12 cellular contexts compared by ENCODE assay signal in genomic region chr14:24238527-24239037, GRCh38. TPM values are rescaled to one million over a fixed set of nuclear protein-coding genes. Genes with fewer than 3 reads are reported as not detected.
DNase-seq lines count a peak whose midpoint lies in the region; ATAC-seq and TF ChIP-seq lines count a peak whose summit lies in the region.
"Had no signal": no experiment of that assay in that cellular context is flagged by ENCODE, and none has a peak within 500 bp of the region (broad histone marks: within the 10 kb centered on the region; RNA-seq: fewer than 3 reads in every experiment).

No MANE protein-coding gene starts in this region.

- H3K9me3 ChIP-seq in parathyroid adenoma (ENCODE audit: control insufficient read depth, low read length) = no peaks in the 10 kb centered on the region
- H3K9me3 ChIP-seq: transverse colon had no signal

- H3K27me3 ChIP-seq in parathyroid adenoma (ENCODE audit: control insufficient read depth, insufficient read depth, low read length) (no peaks in the 10 kb centered on the region), GM23338 (ENCODE audit: insufficient read depth) (0 out of 2 replicates have a peak, but pooled peaks cover under 1% of the 10 kb centered on the region)
- H3K27me3 ChIP-seq: transverse colon had no signal

- H3K4me1 Mint-ChIP-seq in activated CD4-positive, alpha-beta T cell treated with anti-CD3 and anti-CD28 coated beads, Interleukin-2, amount 10 ng/mL, durations not matched to agents 7 days and 5 days = peaks cover 77% of the 10 kb centered on the region
- H3K4me1 Mint-ChIP-seq in effector memory CD8-positive, alpha-beta T cell (ENCODE audit: low read depth in 2 of 2) = peaks cover 65% of the 10 kb centered on the region in 2 donors
- peaks cover 9% of the 10 kb centered on the region for H3K4me1 Mint-ChIP-seq in GM23338

- no peak overlapping the region for H3K9ac ChIP-seq in parathyroid adenoma

- no peak overlapping the region for H3K4me3 Mint-ChIP-seq in activated CD4-positive, alpha-beta T cell treated with anti-CD3 and anti-CD28 coated beads, Interleukin-2, amount 10 ng/mL, durations not matched to agents 7 days and 5 days
- no peak overlapping the region for H3K4me3 Mint-ChIP-seq in effector memory CD8-positive, alpha-beta T cell
- no peak overlapping the region for H3K4me3 Mint-ChIP-seq in GM23338

- ATAC-seq in effector memory CD8-positive, alpha-beta T cell (replicated peaks) = no peak
- no peak for ATAC-seq in HG03354 (IDR thresholded peaks at IDR 0.05; ENCODE audit: poor library complexity, severe bottlenecking, unreplicated experiment)
- ATAC-seq in GM23338 = no peak

- TF ChIP-seq CTCF in RWPE1 (conservative IDR thresholded peaks at IDR 0.05; ENCODE audit: low read depth) (no peak), parathyroid adenoma (IDR thresholded peaks at IDR 0.05) (no peak), GM23338 (conservative IDR thresholded peaks at IDR 0.05; ENCODE audit: low read depth in 2 of 2) (no peak)

- H3K27ac ChIP-seq in RWPE1 (peak overlapping the region; percentile 42), parathyroid adenoma (peak overlapping the region; percentile 98), GM23338 (ENCODE audit: low read depth) (no peak overlapping the region)
- H3K27ac ChIP-seq: transverse colon had no signal

- no peaks in the 10 kb centered on the region for H3K9me3 Mint-ChIP-seq in activated CD4-positive, alpha-beta T cell treated with anti-CD3 and anti-CD28 coated beads, Interleukin-2, amount 10 ng/mL, durations not matched to agents 7 days and 5 days
- no peaks in the 10 kb centered on the region for H3K9me3 Mint-ChIP-seq in effector memory CD8-positive, alpha-beta T cell
- no peaks in the 10 kb centered on the region for H3K9me3 Mint-ChIP-seq in GM23338

- H3K4me3 ChIP-seq in parathyroid adenoma (ENCODE audit: low read depth, low read length) (peak overlapping the region; percentile 100), GM23338 (no peak overlapping the region)
- H3K4me3 ChIP-seq: transverse colon had no signal

- H3K36me3 Mint-ChIP-seq in activated CD4-positive, alpha-beta T cell treated with anti-CD3 and anti-CD28 coated beads, Interleukin-2, amount 10 ng/mL, durations not matched to agents 7 days and 5 days (ENCODE audit: low read depth) = peaks cover 73% of the 10 kb centered on the region
- peaks cover 67% of the 10 kb centered on the region for H3K36me3 Mint-ChIP-seq in effector memory CD8-positive, alpha-beta T cell (ENCODE audit: insufficient read depth)
- H3K36me3 Mint-ChIP-seq in GM23338 (ENCODE audit: low read depth) = peaks cover 52% of the 10 kb centered on the region

- peaks cover 9% of the 10 kb centered on the region for H3F3A ChIP-seq in GM23338 (replicated peaks; ENCODE audit: low read depth)

- H3K36me3 ChIP-seq in parathyroid adenoma (ENCODE audit: control insufficient read depth, insufficient read depth, low read length) = peaks cover 24% of the 10 kb centered on the region
- peaks cover 17% of the 10 kb centered on the region; the same call in 1 of the 2 replicates for H3K36me3 ChIP-seq in GM23338 (ENCODE audit: insufficient read depth)

- H3K27ac Mint-ChIP-seq in activated CD4-positive, alpha-beta T cell treated with anti-CD3 and anti-CD28 coated beads, Interleukin-2, amount 10 ng/mL, durations not matched to agents 7 days and 5 days = peak overlapping the region; percentile 70
- H3K27ac Mint-ChIP-seq in effector memory CD8-positive, alpha-beta T cell = peak overlapping the region; percentile 57 to 83
- H3K27ac Mint-ChIP-seq in GM23338 = no peak overlapping the region

- POLR2A ChIA-PET in activated CD4-positive, alpha-beta T cell treated with anti-CD3 and anti-CD28 coated beads, Interleukin-2, amount 10 ng/mL, durations not matched to agents 7 days and 5 days (lab: Charles Lee) = interaction anchor here (0.6 kb wide), 1 partner anchor 76 kb away, joined by 7 read pairs; no protein-coding TSS in a partner anchor
- POLR2A ChIA-PET in RWPE1 (lab: Yijun Ruan, JAX; ENCODE audit: low non-redundant PET) = interaction anchor here (0.7 kb wide), 1 partner anchor 22 kb away, joined by 3 read pairs; no protein-coding TSS in a partner anchor

- H3K79me2 ChIP-seq in parathyroid adenoma = peaks cover 28% of the 10 kb centered on the region
- peaks cover 14% of the 10 kb centered on the region for H3K79me2 ChIP-seq in GM23338 (replicated peaks; ENCODE audit: insufficient read depth)

- H3K4me2 ChIP-seq in parathyroid adenoma (ENCODE audit: low read length) (peak overlapping the region; percentile 98), GM23338 (no peak overlapping the region)

- DNase-seq in activated CD4-positive, alpha-beta T cell treated with anti-CD3 and anti-CD28 coated beads, Interleukin-2, amount 10 ng/mL, durations not matched to agents 7 days and 5 days = no peak
- no peak for DNase-seq in activated CD4-positive, alpha-beta T cell treated with anti-CD3 and anti-CD28 coated beads, Interleukin-2, amount 50 U/mL, for 1 hour
- no peak for DNase-seq in RWPE1 (ENCODE audit: low spot score)
- no peak for DNase-seq in effector memory CD8-positive, alpha-beta T cell
- no peak for DNase-seq in activated CD8-positive, alpha-beta memory T cell treated with anti-CD3 and anti-CD28 coated beads for 24 hours
- DNase-seq in GM23338 (ENCODE audit: low spot score) = no peak
- DNase-seq: DMS 273 treated with DMSO at 0.1 percent for 48 hours, NCI-H1092, NCI-H345, transverse colon had no signal

- H3K4me1 ChIP-seq in parathyroid adenoma (peaks cover 52% of the 10 kb centered on the region), GM23338 (ENCODE audit: insufficient read depth) (peaks cover 12% of the 10 kb centered on the region)

- no peaks in the 10 kb centered on the region for H3K9me2 ChIP-seq in GM23338 (ENCODE audit: insufficient read depth)

- peaks cover 3% of the 10 kb centered on the region; the same call in 1 of the 2 replicates for H4K20me1 ChIP-seq in GM23338 (replicated peaks; ENCODE audit: insufficient read depth)

- H2AFZ ChIP-seq in parathyroid adenoma (no peak overlapping the region), GM23338 (no peak overlapping the region)

- CTCF ChIA-PET in activated CD4-positive, alpha-beta T cell treated with anti-CD3 and anti-CD28 coated beads, Interleukin-2, amount 10 ng/mL, durations not matched to agents 7 days and 5 days (lab: Charles Lee) = interaction anchor here (0.7 to 2.2 kb wide), 10 partner anchors 8 to 77 kb away, joined by 3 to 8 read pairs (median 4); partner anchors contain the start of genes CHMP4A, IRF9 and MDP1
- CTCF ChIA-PET in RWPE1 (lab: Yijun Ruan, JAX) = no interaction called here

- H3K27me3 Mint-ChIP-seq in activated CD4-positive, alpha-beta T cell treated with anti-CD3 and anti-CD28 coated beads, Interleukin-2, amount 10 ng/mL, durations not matched to agents 7 days and 5 days = no peaks in the 10 kb centered on the region
- H3K27me3 Mint-ChIP-seq in effector memory CD8-positive, alpha-beta T cell = no peaks in the 10 kb centered on the region
- peaks cover 11% of the 10 kb centered on the region for H3K27me3 Mint-ChIP-seq in GM23338 (ENCODE audit: insufficient read depth, low read depth, poor library complexity)

TF ChIP-seq in GM23338, 12 proteins besides CTCF, POLR2A, EP300 and RAD21 (continues in another document):
- TF ChIP-seq JUNB (IDR thresholded peaks at IDR 0.05; ENCODE audit: unreplicated experiment) = no peak
- no peak for TF ChIP-seq POLR2AphosphoS5 (IDR thresholded peaks at IDR 0.05; ENCODE audit: low read depth)
- TF ChIP-seq NANOG (IDR thresholded peaks at IDR 0.05; ENCODE audit: borderline replicate concordance) = no peak
- TF ChIP-seq CREB1 (CRISPR knock-in tag; IDR thresholded peaks at IDR 0.05; ENCODE audit: low read depth) = no peak
- no peak for TF ChIP-seq ZNF114 (CRISPR knock-in tag; IDR thresholded peaks at IDR 0.05)
- TF ChIP-seq, protein P1, sequence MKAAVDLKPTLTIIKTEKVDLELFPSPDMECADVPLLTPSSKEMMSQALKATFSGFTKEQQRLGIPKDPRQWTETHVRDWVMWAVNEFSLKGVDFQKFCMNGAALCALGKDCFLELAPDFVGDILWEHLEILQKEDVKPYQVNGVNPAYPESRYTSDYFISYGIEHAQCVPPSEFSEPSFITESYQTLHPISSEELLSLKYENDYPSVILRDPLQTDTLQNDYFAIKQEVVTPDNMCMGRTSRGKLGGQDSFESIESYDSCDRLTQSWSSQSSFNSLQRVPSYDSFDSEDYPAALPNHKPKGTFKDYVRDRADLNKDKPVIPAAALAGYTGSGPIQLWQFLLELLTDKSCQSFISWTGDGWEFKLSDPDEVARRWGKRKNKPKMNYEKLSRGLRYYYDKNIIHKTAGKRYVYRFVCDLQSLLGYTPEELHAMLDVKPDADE (IDR thresholded peaks at IDR 0.05) = no peak
- no peak for TF ChIP-seq EZH2phosphoT487 (IDR thresholded peaks at IDR 0.05; ENCODE audit: unreplicated experiment)
- TF ChIP-seq ZNF331 (CRISPR knock-in tag; IDR thresholded peaks at IDR 0.05; ENCODE audit: low read depth) = no peak
- TF ChIP-seq STAT1 (IDR thresholded peaks at IDR 0.05; ENCODE audit: unreplicated experiment) = no peak

RNA-seq across cellular contexts. Expression of gene TINF2, which starts 3.8 kb away (rescaled TPM):
- total RNA-seq in activated CD4-positive, alpha-beta T cell treated with anti-CD3 and anti-CD28 coated beads, Interleukin-2, amount 10 ng/mL, durations not matched to agents 7 days and 5 days = 100 to 1,000 TPM; 130 to 141 TPM
- 24.6 and 36.0 TPM in 2 replicates for total RNA-seq in GM23338 (2014; rRNA removed; shearing (Covaris generic))
- 22.0 and 24.1 TPM in 2 replicates for polyA plus RNA-seq in GM23338 (2016; fragmentation: Nextera tagmentation; extraction: Ambion mirVana)

RNA-seq across cellular contexts. Expression of gene GMPR2, which starts 5.9 kb away (rescaled TPM):
- total RNA-seq in activated CD4-positive, alpha-beta T cell treated with anti-CD3 and anti-CD28 coated beads, Interleukin-2, amount 10 ng/mL, durations not matched to agents 7 days and 5 days = 10 to 100 TPM; 72.0 to 74.5 TPM
- total RNA-seq in GM23338 (2014; rRNA removed; shearing (Covaris generic)) = 60.6 and 67.0 TPM in 2 replicates
- 70.6 TPM in 2 replicates for polyA plus RNA-seq in GM23338 (2016; fragmentation: Nextera tagmentation; extraction: Ambion mirVana)

RNA-seq across cellular contexts. Expression of gene NEDD8, which starts 6.4 kb away (rescaled TPM):
- total RNA-seq in activated CD4-positive, alpha-beta T cell treated with anti-CD3 and anti-CD28 coated beads, Interleukin-2, amount 10 ng/mL, durations not matched to agents 7 days and 5 days = 100 to 1,000 TPM; 178 to 229 TPM
- total RNA-seq in GM23338 (2014; rRNA removed; shearing (Covaris generic)) = 130 and 172 TPM in 2 replicates
- 401 and 418 TPM in 2 replicates for polyA plus RNA-seq in GM23338 (2016; fragmentation: Nextera tagmentation; extraction: Ambion mirVana)

RNA-seq across cellular contexts. Expression of gene MDP1, which starts 22.7 kb away (rescaled TPM):
- 10 to 100 TPM; 10.1 to 10.7 TPM for total RNA-seq in activated CD4-positive, alpha-beta T cell treated with anti-CD3 and anti-CD28 coated beads, Interleukin-2, amount 10 ng/mL, durations not matched to agents 7 days and 5 days
- 9.6 and 9.8 TPM in 2 replicates for total RNA-seq in GM23338 (2014; rRNA removed; shearing (Covaris generic))
- polyA plus RNA-seq in GM23338 (2016; fragmentation: Nextera tagmentation; extraction: Ambion mirVana) = 24.7 and 31.1 TPM in 2 replicates

RNA-seq across cellular contexts. Expression of gene TGM1, which starts 24.4 kb away (rescaled TPM):
- 1 to 10 TPM; 6.5 TPM for total RNA-seq in activated CD4-positive, alpha-beta T cell treated with anti-CD3 and anti-CD28 coated beads, Interleukin-2, amount 10 ng/mL, durations not matched to agents 7 days and 5 days
- total RNA-seq in GM23338 (2014; rRNA removed; shearing (Covaris generic)) = 0.39 and 0.63 TPM in 2 replicates
- 0.31 and 0.42 TPM in 2 replicates for polyA plus RNA-seq in GM23338 (2016; fragmentation: Nextera tagmentation; extraction: Ambion mirVana)
